Comparison of ENCODE assay signal across 11 cellular contexts in genomic region chr14:68395585-68395984, GRCh38.
DNase-seq lines count a peak whose midpoint lies in the region; ATAC-seq and TF ChIP-seq lines count a peak whose summit lies in the region.
"Had no signal": no experiment of that assay in that cellular context is flagged by ENCODE, and none has a peak within 500 bp of the region (broad histone marks: within the 10 kb centered on the region; RNA-seq: fewer than 3 reads in every experiment).

No MANE protein-coding gene starts in this region.

- intact Hi-C loops in right cardiac atrium (cut with DNase I), result loop anchor here in 2 of 4 donors (10.0 kb wide), 4 partner anchors 59 to 389 kb away; no protein-coding TSS in a partner anchor

- peaks cover 20% of the 10 kb centered on the region for H3K4me1 ChIP-seq in right cardiac atrium (ENCODE audit: control insufficient read depth, insufficient read depth, low read length)
- H3K4me1 ChIP-seq in smooth muscle cell (ENCODE audit: low read depth), result peaks cover 65% of the 10 kb centered on the region

- H3K4me3 ChIP-seq in right cardiac atrium (ENCODE audit: low read length), result no peak overlapping the region
- H3K4me3 ChIP-seq in smooth muscle cell, result no peak overlapping the region

- H3K9me3 Mint-ChIP-seq in progenitor cell of endocrine pancreas (ENCODE audit: low read depth), result no peaks in the 10 kb centered on the region
- H3K9me3 Mint-ChIP-seq: activated naive CD4-positive, alpha-beta T cell treated with anti-CD3 and anti-CD28 coated beads, Interleukin-2, amount 10 ng/mL, durations not matched to agents 7 days and 5 days had no signal

- H3K4me2 ChIP-seq in smooth muscle cell, result no peak overlapping the region

- ATAC-seq in right cardiac atrium (no peak), HG03108 (IDR thresholded peaks at IDR 0.05; ENCODE audit: unreplicated experiment) (no peak), HG02938 (IDR thresholded peaks at IDR 0.05; ENCODE audit: unreplicated experiment) (no peak)

- peaks cover 45% of the 10 kb centered on the region for H3K4me1 Mint-ChIP-seq in progenitor cell of endocrine pancreas (ENCODE audit: low read depth)
- H3K4me1 Mint-ChIP-seq: activated naive CD4-positive, alpha-beta T cell treated with anti-CD3 and anti-CD28 coated beads, Interleukin-2, amount 10 ng/mL, durations not matched to agents 7 days and 5 days had no signal

- no peak overlapping the region for H3K27ac Mint-ChIP-seq in progenitor cell of endocrine pancreas
- H3K27ac Mint-ChIP-seq: activated naive CD4-positive, alpha-beta T cell treated with anti-CD3 and anti-CD28 coated beads, Interleukin-2, amount 10 ng/mL, durations not matched to agents 7 days and 5 days had no signal

- H3K27ac ChIP-seq in right cardiac atrium (ENCODE audit: low read length) (peak overlapping the region; percentile 62), smooth muscle cell (ENCODE audit: low read depth) (peak overlapping the region; percentile 41)
- H3K27ac ChIP-seq: neutrophil had no signal

- no peaks in the 10 kb centered on the region for H3K36me3 ChIP-seq in smooth muscle cell (ENCODE audit: low read depth)
- H3K36me3 ChIP-seq: neutrophil had no signal

- H3K27me3 ChIP-seq in right cardiac atrium (ENCODE audit: control insufficient read depth, insufficient read depth) (no peaks in the 10 kb centered on the region), smooth muscle cell (ENCODE audit: low read depth) (no peaks in the 10 kb centered on the region)
- H3K27me3 ChIP-seq: neutrophil had no signal

- no peaks in the 10 kb centered on the region for H3K79me2 ChIP-seq in smooth muscle cell (ENCODE audit: low read depth)

- H3K4me3 Mint-ChIP-seq in progenitor cell of endocrine pancreas (ENCODE audit: low read depth), result no peak overlapping the region
- H3K4me3 Mint-ChIP-seq: activated naive CD4-positive, alpha-beta T cell treated with anti-CD3 and anti-CD28 coated beads, Interleukin-2, amount 10 ng/mL, durations not matched to agents 7 days and 5 days had no signal

- no peaks in the 10 kb centered on the region for H3K27me3 Mint-ChIP-seq in progenitor cell of endocrine pancreas
- H3K27me3 Mint-ChIP-seq: activated naive CD4-positive, alpha-beta T cell treated with anti-CD3 and anti-CD28 coated beads, Interleukin-2, amount 10 ng/mL, durations not matched to agents 7 days and 5 days had no signal

- no peaks in the 10 kb centered on the region for H4K20me1 ChIP-seq in smooth muscle cell (ENCODE audit: low read depth)

- H3K9ac ChIP-seq in smooth muscle cell (ENCODE audit: low read depth), result no peak overlapping the region

- no peaks in the 10 kb centered on the region for H3K36me3 Mint-ChIP-seq in progenitor cell of endocrine pancreas (ENCODE audit: insufficient read depth)
- H3K36me3 Mint-ChIP-seq: activated naive CD4-positive, alpha-beta T cell treated with anti-CD3 and anti-CD28 coated beads, Interleukin-2, amount 10 ng/mL, durations not matched to agents 7 days and 5 days had no signal

- H2AFZ ChIP-seq in smooth muscle cell (ENCODE audit: low read depth), result no peak overlapping the region

- WGBS in right cardiac atrium, result 81% methylated on average over 3 of the region's 3 CpGs
- 82% methylated on average over 3 of the region's 3 CpGs for WGBS in smooth muscle cell (ENCODE audit: low lambda C conversion rate)

- TF ChIP-seq CTCF in smooth muscle cell (IDR thresholded peaks at IDR 0.05; ENCODE audit: borderline replicate concordance, insufficient read depth, poor library complexity, severe bottlenecking) (no peak), progenitor cell of endocrine pancreas (IDR thresholded peaks at IDR 0.05; ENCODE audit: unreplicated experiment) (no peak)

- peaks cover 17% of the 10 kb centered on the region for H3F3A ChIP-seq in smooth muscle cell (ENCODE audit: low read depth)

- no peaks in the 10 kb centered on the region for H3K9me3 ChIP-seq in right cardiac atrium (ENCODE audit: control insufficient read depth, low read length)
- H3K9me3 ChIP-seq in smooth muscle cell (replicated peaks; ENCODE audit: low read depth), result no peaks in the 10 kb centered on the region
- H3K9me3 ChIP-seq: neutrophil had no signal

- DNase-seq in GM03348 (ENCODE audit: low spot score) (peak; percentile 66), astrocyte of the hippocampus (ENCODE audit: low read depth, low spot score) (peak; percentile 33), right cardiac atrium (peak in 2 of 3 donors; percentile 55 to 71), smooth muscle cell (lab: John Stamatoyannopoulos, UW; ENCODE audit: unreplicated experiment) (no peak), progenitor cell of endocrine pancreas (ENCODE audit: low spot score, unreplicated experiment) (no peak), NCI-H2081 (lab: John Stamatoyannopoulos, UW) (no peak)
- DNase-seq: activated naive CD4-positive, alpha-beta T cell treated with anti-CD3 and anti-CD28 coated beads, Interleukin-2, amount 10 ng/mL, durations not matched to agents 7 days and 5 days; stimulated activated CD4-positive, alpha-beta T cell treated with anti-CD3 and anti-CD28 coated beads, Interleukin-4, amount 100 ng/mL, for 4 hours had no signal

Comparison
In these comparisons a context has a peak if more than half of its experiments do, and no peak if none do; other contexts are left out.
1. DNase-seq: peak in GM03348 (single experiment), astrocyte of the hippocampus (single experiment) and right cardiac atrium (2 of 3); none in smooth muscle cell (single experiment), progenitor cell of endocrine pancreas (single experiment) and NCI-H2081 (0 of 2).